ENCODE assay signal across 8 cellular contexts in genomic region chr3:4898454-4899313, GRCh38.
DNase-seq lines count a peak whose midpoint lies in the region; ATAC-seq and TF ChIP-seq lines count a peak whose summit lies in the region.

No MANE protein-coding gene starts in this region.

- peak; percentile 94 for ATAC-seq in GM18499 (IDR thresholded peaks at IDR 0.05; ENCODE audit: insufficient read depth, unreplicated experiment)
- ATAC-seq in GM21717 (IDR thresholded peaks at IDR 0.05; ENCODE audit: unreplicated experiment) = peak; percentile 94
- ATAC-seq in esophagus mucosa = peak; percentile 26
- ATAC-seq in CD8-positive, alpha-beta T cell = no peak

- peaks cover 21% of the 10 kb centered on the region for H3K4me1 ChIP-seq in KMS-11 (ENCODE audit: low read depth, poor library complexity, severe bottlenecking)
- H3K4me1 ChIP-seq in CD8-positive, alpha-beta T cell (ENCODE audit: insufficient read depth, low read length) = no peaks in the 10 kb centered on the region

- no peak for TF ChIP-seq CTCF in KMS-11 (conservative IDR thresholded peaks at IDR 0.05; ENCODE audit: low read depth, low read length)
- no peak for TF ChIP-seq CTCF in CD8-positive, alpha-beta T cell (IDR thresholded peaks at IDR 0.05)

- H2AFZ ChIP-seq in KMS-11 (ENCODE audit: low read depth) = no peak overlapping the region

- POLR2A ChIA-PET in CD8-positive, alpha-beta T cell (lab: Charles Lee) = no interaction called here

- no peaks in the 10 kb centered on the region for H3K27me3 ChIP-seq in KMS-11 (ENCODE audit: insufficient read depth, low read depth)
- H3K27me3 ChIP-seq in CD8-positive, alpha-beta T cell (ENCODE audit: insufficient read depth, low read length) = no peaks in the 10 kb centered on the region

- no peaks in the 10 kb centered on the region for H4K20me1 ChIP-seq in KMS-11 (ENCODE audit: insufficient read depth)

- no peak overlapping the region for H3K4me3 Mint-ChIP-seq in CD8-positive, alpha-beta T cell

- H3K27ac Mint-ChIP-seq in CD8-positive, alpha-beta T cell = no peak overlapping the region

- no peak overlapping the region for H3K9ac ChIP-seq in KMS-11

- H3K27ac ChIP-seq in KMS-11 = peak overlapping the region; percentile 29; the same call in 1 of the 2 replicates
- no peak overlapping the region for H3K27ac ChIP-seq in CD8-positive, alpha-beta T cell (ENCODE audit: low read depth, low read length)

- H3K9me3 ChIP-seq in CD8-positive, alpha-beta T cell (ENCODE audit: low read length) = no peaks in the 10 kb centered on the region

- H3K4me3 ChIP-seq in KMS-11 (IDR thresholded peaks at IDR 0.05; ENCODE audit: insufficient read depth, low read depth, low read length) = no peak overlapping the region
- no peak overlapping the region for H3K4me3 ChIP-seq in CD8-positive, alpha-beta T cell (ENCODE audit: low read depth, low read length)

- H3K79me2 ChIP-seq in KMS-11 (ENCODE audit: insufficient read depth, low read depth) = no peaks in the 10 kb centered on the region

- intact Hi-C loops in CD8-positive, alpha-beta T cell (cut with DNase I, micrococcal nuclease) = no loop called here

- H3K36me3 ChIP-seq in KMS-11 (ENCODE audit: insufficient read depth) = no peaks in the 10 kb centered on the region
- H3K36me3 ChIP-seq in CD8-positive, alpha-beta T cell (ENCODE audit: insufficient read depth, low read length) = no peaks in the 10 kb centered on the region

- H3K36me3 Mint-ChIP-seq in CD8-positive, alpha-beta T cell = no peaks in the 10 kb centered on the region

- H3K4me2 ChIP-seq in KMS-11 = peak overlapping the region; percentile 39; the same call in 1 of the 2 replicates

- no peak for DNase-seq in CD8-positive, alpha-beta T cell
- DNase-seq in NCI-H1417 treated with DMSO at 0.1 percent for 48 hours (lab: John Stamatoyannopoulos, UW) (no peak), SK-N-DZ (ENCODE audit: low spot score) (no peak)
- DNase-seq in activated CD4-positive, alpha-beta T cell treated with anti-CD3 and anti-CD28 coated beads for 1 hour = no peak

- peaks cover 19% of the 10 kb centered on the region for H3K4me1 Mint-ChIP-seq in CD8-positive, alpha-beta T cell (ENCODE audit: low read depth)

- no peaks in the 10 kb centered on the region for H3K27me3 Mint-ChIP-seq in CD8-positive, alpha-beta T cell (ENCODE audit: low read depth)

- H3K9me3 Mint-ChIP-seq in CD8-positive, alpha-beta T cell = no peaks in the 10 kb centered on the region

- CTCF ChIA-PET in CD8-positive, alpha-beta T cell (lab: Charles Lee) = no interaction called here
